1 cellular context compared by ENCODE assay signal in the genomic region with DNA sequence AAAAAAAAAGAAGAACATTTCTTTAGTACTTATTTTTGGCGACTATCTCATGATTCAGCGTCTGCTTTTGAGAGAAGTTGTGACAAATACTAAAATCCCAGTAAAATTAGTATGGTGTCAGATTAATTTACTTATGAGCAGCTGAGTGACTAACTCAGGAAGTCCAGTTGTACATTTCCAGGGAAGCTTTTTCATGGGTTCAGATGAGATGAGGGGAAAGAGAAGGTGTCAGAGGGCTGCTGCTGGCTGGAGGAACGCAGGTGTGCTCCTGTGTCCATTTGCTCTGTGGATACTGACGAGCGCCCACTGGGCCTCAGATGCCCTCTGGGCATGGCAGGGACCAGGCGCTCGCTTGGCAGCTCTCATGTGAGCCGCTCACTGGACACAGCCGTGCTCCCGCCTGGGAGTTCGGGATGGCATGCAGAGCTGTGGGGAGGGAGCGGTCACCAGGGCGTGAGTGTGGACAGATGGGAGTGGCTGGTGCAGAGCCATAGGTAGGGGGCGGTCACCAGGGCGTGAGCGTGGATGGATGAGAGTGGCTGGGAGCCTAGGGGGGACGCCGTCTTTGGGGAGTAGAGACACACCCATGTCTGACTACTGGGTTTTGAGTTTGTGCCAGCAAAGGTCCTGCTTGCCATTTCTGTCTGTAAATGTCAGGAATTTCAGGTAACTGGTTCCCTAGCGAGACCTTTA.
TF ChIP-seq lines count a peak whose summit lies in the region.

No MANE protein-coding gene starts in this region.

TF ChIP-seq in IMR-90, 13 proteins besides CTCF, POLR2A, EP300 and RAD21:
- TF ChIP-seq FOS (IDR thresholded peaks at IDR 0.05; ENCODE audit: low read depth, low read length) = peak; percentile 2; the same call in 1 of the 2 replicates
- TF ChIP-seq RFX5 (IDR thresholded peaks at IDR 0.05; ENCODE audit: low read depth, low read length) = no peak
